ENCODE assay signal across 30 cellular contexts in genomic region chr16:57743458-57743857, GRCh38. TPM values are rescaled to one million over a fixed set of nuclear protein-coding genes. Genes with fewer than 3 reads are reported as not detected.
"Had no signal": no experiment of that assay in that cellular context is flagged by ENCODE, and none has a peak within 500 bp of the region (broad histone marks: within the 10 kb centered on the region; RNA-seq: fewer than 3 reads in every experiment).

No MANE protein-coding gene starts in this region.

- H3K4me1 ChIP-seq: ascending aorta had no signal

- H3K4me1 Mint-ChIP-seq: activated naive CD8-positive, alpha-beta T cell treated with anti-CD3 and anti-CD28 coated beads for 36 hours; stimulated activated memory B cell treated with anti-CD40 and anti-IgM and Interleukin-4, amounts not matched to agents 10 μg/mL and 1 μg/mL and 100 μg/mL, for 72 hours had no signal

- H3K36me3 Mint-ChIP-seq: activated CD4-positive, alpha-beta memory T cell treated with anti-CD3 and anti-CD28 coated beads for 36 hours; natural killer cell had no signal

- H3K27me3 Mint-ChIP-seq: activated CD4-positive, alpha-beta memory T cell treated with anti-CD3 and anti-CD28 coated beads for 36 hours; activated CD4-positive, alpha-beta T cell treated with anti-CD3 and anti-CD28 coated beads, Interleukin-2, amount 10 ng/mL, durations not matched to agents 24 days and 14 days; activated naive CD8-positive, alpha-beta T cell treated with anti-CD3 and anti-CD28 coated beads for 36 hours; brain; progenitor cell of endocrine pancreas; stimulated activated memory B cell treated with anti-CD40 and anti-IgM and Interleukin-4, amounts not matched to agents 10 μg/mL and 1 μg/mL and 100 μg/mL, for 72 hours; stimulated activated naive CD8-positive, alpha-beta T cell treated with anti-CD3 and anti-CD28 coated beads, Interleukin-15, amount 100 ng/mL, for 72 hours had no signal

- H3K27ac Mint-ChIP-seq: activated CD4-positive, alpha-beta memory T cell treated with anti-CD3 and anti-CD28 coated beads for 36 hours; activated CD4-positive, alpha-beta T cell treated with anti-CD3 and anti-CD28 coated beads, Interleukin-2, amount 10 ng/mL, durations not matched to agents 24 days and 14 days; activated naive CD4-positive, alpha-beta T cell treated with anti-CD3 and anti-CD28 coated beads for 36 hours; activated naive CD8-positive, alpha-beta T cell treated with anti-CD3 and anti-CD28 coated beads for 36 hours; activated T-helper 1 cell treated with anti-CD3 and anti-CD28 coated beads, Interleukin-12 subunit alpha, Interleukin-12 subunit beta, Interleukin-2, Interleukin-4 antibody, amounts not matched to agents 30 ng/mL and 10 ng/mL and 1 ng/mL, durations not matched to agents 14 hours and 24 hours and 36 hours; natural killer cell; progenitor cell of endocrine pancreas; stimulated activated memory B cell treated with anti-CD40 and anti-IgM and Interleukin-4, amounts not matched to agents 10 μg/mL and 1 μg/mL and 100 μg/mL, for 72 hours; stimulated activated naive CD8-positive, alpha-beta T cell treated with anti-CD3 and anti-CD28 coated beads, Interleukin-15, amount 100 ng/mL, for 72 hours had no signal

- H3K4me3 ChIP-seq: ascending aorta, coronary artery, tibial artery had no signal

- H3K27me3 ChIP-seq: ascending aorta, tibial artery had no signal

- H3K9me3 Mint-ChIP-seq: activated CD4-positive, alpha-beta memory T cell treated with anti-CD3 and anti-CD28 coated beads for 36 hours; activated CD4-positive, alpha-beta T cell treated with anti-CD3 and anti-CD28 coated beads, Interleukin-2, amount 10 ng/mL, durations not matched to agents 24 days and 14 days; activated naive CD4-positive, alpha-beta T cell treated with anti-CD3 and anti-CD28 coated beads for 36 hours; activated naive CD8-positive, alpha-beta T cell treated with anti-CD3 and anti-CD28 coated beads for 36 hours; activated T-helper 1 cell treated with anti-CD3 and anti-CD28 coated beads, Interleukin-12 subunit alpha, Interleukin-12 subunit beta, Interleukin-2, Interleukin-4 antibody, amounts not matched to agents 30 ng/mL and 10 ng/mL and 1 ng/mL, durations not matched to agents 14 hours and 24 hours and 36 hours; natural killer cell; stimulated activated memory B cell treated with anti-CD40 and anti-IgM and Interleukin-4, amounts not matched to agents 10 μg/mL and 1 μg/mL and 100 μg/mL, for 72 hours; stimulated activated naive CD8-positive, alpha-beta T cell treated with anti-CD3 and anti-CD28 coated beads, Interleukin-15, amount 100 ng/mL, for 72 hours had no signal

- DNase-seq: activated CD4-positive, alpha-beta memory T cell treated with anti-CD3 and anti-CD28 coated beads for 36 hours; activated CD4-positive, alpha-beta T cell treated with anti-CD3 and anti-CD28 coated beads, Interleukin-2, amount 10 ng/mL, durations not matched to agents 24 days and 14 days; activated CD4-positive, CD25-positive, alpha-beta regulatory T cell treated with anti-CD3 and anti-CD28 coated beads, Interleukin-2, amount 50 U/mL, for 72 hours; activated CD8-positive, alpha-beta memory T cell treated with anti-CD3 and anti-CD28 coated beads, Interleukin-2, amount 50 U/mL, for 4 hours; activated effector memory CD4-positive, alpha-beta T cell treated with anti-CD3 and anti-CD28 coated beads, Interleukin-2, amount 50 U/mL, for 16 hours; activated naive CD4-positive, alpha-beta T cell treated with anti-CD3 and anti-CD28 coated beads for 36 hours; activated naive CD8-positive, alpha-beta T cell treated with anti-CD3 and anti-CD28 coated beads for 36 hours; activated T-cell treated with anti-CD3 and anti-CD28 coated beads, Interleukin-2, amount 50 U/mL, for 1 hour; foreskin fibroblast; mammary epithelial cell; midbrain; natural killer cell; small intestine; stimulated activated CD4-positive, alpha-beta T cell treated with anti-CD3 and anti-CD28 coated beads, Interleukin-1b, Interleukin-23, amount 100 ng/mL, for 48 hours; stimulated activated CD4-positive, alpha-beta T cell treated with anti-CD3 and anti-CD28 coated beads, Interleukin-4, amount 100 ng/mL, for 4 hours; stimulated activated CD8-positive, alpha-beta memory T cell treated with anti-CD3 and anti-CD28 coated beads, Interleukin-4, amount 100 ng/mL, for 48 hours; stimulated activated naive CD8-positive, alpha-beta T cell treated with anti-CD3 and anti-CD28 coated beads, Interleukin-15, amount 100 ng/mL, for 72 hours; tibial artery had no signal

- H3K4me3 Mint-ChIP-seq: activated CD4-positive, alpha-beta memory T cell treated with anti-CD3 and anti-CD28 coated beads for 36 hours; activated CD4-positive, alpha-beta T cell treated with anti-CD3 and anti-CD28 coated beads, Interleukin-2, amount 10 ng/mL, durations not matched to agents 24 days and 14 days; activated naive CD4-positive, alpha-beta T cell treated with anti-CD3 and anti-CD28 coated beads for 36 hours; activated naive CD8-positive, alpha-beta T cell treated with anti-CD3 and anti-CD28 coated beads for 36 hours; activated T-helper 1 cell treated with anti-CD3 and anti-CD28 coated beads, Interleukin-12 subunit alpha, Interleukin-12 subunit beta, Interleukin-2, Interleukin-4 antibody, amounts not matched to agents 30 ng/mL and 10 ng/mL and 1 ng/mL, durations not matched to agents 14 hours and 24 hours and 36 hours; brain; natural killer cell; stimulated activated memory B cell treated with anti-CD40 and anti-IgM and Interleukin-4, amounts not matched to agents 10 μg/mL and 1 μg/mL and 100 μg/mL, for 72 hours; stimulated activated naive CD8-positive, alpha-beta T cell treated with anti-CD3 and anti-CD28 coated beads, Interleukin-15, amount 100 ng/mL, for 72 hours had no signal

- ATAC-seq: natural killer cell; sciatic nerve; stimulated activated memory B cell treated with anti-CD40 and anti-IgM and Interleukin-4, amounts not matched to agents 10 μg/mL and 1 μg/mL and 100 μg/mL, for 72 hours; stimulated activated naive CD8-positive, alpha-beta T cell treated with anti-CD3 and anti-CD28 coated beads, Interleukin-15, amount 100 ng/mL, for 72 hours had no signal

- H3K9me3 ChIP-seq: ascending aorta, tibial artery had no signal

- H3K27ac ChIP-seq: ascending aorta, coronary artery, tibial artery had no signal

RNA-seq across cellular contexts. Expression of gene DRC7, which starts 48.9 kb away (rescaled TPM):
- total RNA-seq: activated CD4-positive, alpha-beta memory T cell treated with anti-CD3 and anti-CD28 coated beads for 36 hours; activated CD4-positive, alpha-beta T cell treated with anti-CD3 and anti-CD28 coated beads, Interleukin-2, amount 10 ng/mL, durations not matched to agents 24 days and 14 days; activated CD8-positive, alpha-beta memory T cell treated with anti-CD3 and anti-CD28 coated beads for 36 hours; activated naive CD8-positive, alpha-beta T cell treated with anti-CD3 and anti-CD28 coated beads for 36 hours; activated T-helper 1 cell treated with anti-CD3 and anti-CD28 coated beads, Interleukin-12 subunit alpha, Interleukin-12 subunit beta, Interleukin-2, Interleukin-4 antibody, amounts not matched to agents 30 ng/mL and 10 ng/mL and 1 ng/mL, durations not matched to agents 14 hours and 24 hours and 36 hours; ascending aorta; cardiac septum; mammary epithelial cell; osteocyte; sciatic nerve; T-helper 1 cell treated with Interleukin-12 subunit alpha and Interleukin-12 subunit beta and Interleukin-4 antibody, amounts not matched to agents 30 ng/mL and 1 ng/mL, for 36 hours had no signal
- polyA plus RNA-seq: esophagus, small intestine had no signal

RNA-seq across cellular contexts. Expression of gene KIFC3, which starts 58.8 kb away (rescaled TPM):
- total RNA-seq: T-helper 1 cell treated with Interleukin-12 subunit alpha and Interleukin-12 subunit beta and Interleukin-4 antibody, amounts not matched to agents 30 ng/mL and 1 ng/mL, for 36 hours had no signal
